25 cellular contexts compared by ENCODE assay signal in the genomic region with DNA sequence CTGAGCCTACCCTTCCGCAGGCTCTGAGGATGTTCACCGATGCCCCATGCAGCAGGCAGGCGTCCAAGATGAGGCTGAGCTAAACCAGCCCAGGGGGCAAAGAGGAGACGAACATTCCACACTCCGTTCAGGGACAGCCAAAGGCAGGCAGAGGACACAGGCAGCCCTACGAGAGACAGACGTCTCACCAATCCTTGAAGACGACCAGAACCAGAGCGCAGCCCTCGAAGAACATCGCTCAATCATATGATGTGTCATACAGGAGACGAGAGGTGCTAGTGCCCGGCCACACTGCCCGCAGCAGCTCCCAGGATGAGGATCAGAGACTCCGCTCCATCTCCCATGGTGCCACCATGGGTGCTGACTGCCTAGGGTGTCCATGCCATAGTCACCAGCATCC.
"Had no signal": no experiment of that assay in that cellular context is flagged by ENCODE, and none has a peak within 500 bp of the region (broad histone marks: within the 10 kb centered on the region; RNA-seq: fewer than 3 reads in every experiment).

No MANE protein-coding gene starts in this region.

- H3K36me3 ChIP-seq: left ventricle myocardium inferior, neutrophil, ovary, prostate gland, stomach, thyroid gland, transverse colon, upper lobe of left lung, vagina had no signal

- FAIRE-seq: islet of Langerhans had no signal

- DNase-seq: hypothalamus; immature natural killer cell; left ventricle myocardium inferior; naive thymus-derived CD8-positive, alpha-beta T cell; occipital lobe; ovary; retina; right cardiac atrium; stimulated activated CD4-positive, alpha-beta T cell treated with anti-CD3 and anti-CD28 coated beads, Interleukin-12 subunit alpha, Interleukin-12 subunit beta, amount 100 ng/mL, for 4 hours; stimulated activated CD4-positive, alpha-beta T cell treated with anti-CD3 and anti-CD28 coated beads, Interleukin-15, amount 100 ng/mL, for 24 hours; stimulated activated CD4-positive, alpha-beta T cell treated with anti-CD3 and anti-CD28 coated beads, Interleukin-2, amount 100 ng/mL, for 24 hours; stimulated activated CD4-positive, alpha-beta T cell treated with anti-CD3 and anti-CD28 coated beads, Interleukin-4, amount 100 ng/mL, for 1 hour; stimulated activated naive B cell treated with anti-CD40 and anti-IgM and Interleukin-4, amounts not matched to agents 10 μg/mL and 1 μg/mL and 100 μg/mL, for 72 hours; stimulated activated naive CD8-positive, alpha-beta T cell treated with anti-CD3 and anti-CD28 coated beads, Interleukin-15, Interleukin-2, amounts not matched to agents 100 U/mL and 50 U/mL, for 24 hours; stomach; testis; thyroid gland; transverse colon had no signal

- H3K27me3 ChIP-seq: ovary, testis, thyroid gland, upper lobe of left lung, vagina had no signal

- H3K27ac ChIP-seq: left ventricle myocardium inferior, neutrophil, ovary, prostate gland, skin epidermis, stomach, testis, thyroid gland, transverse colon, upper lobe of left lung, vagina had no signal

- ATAC-seq: naive thymus-derived CD8-positive, alpha-beta T cell; right cardiac atrium; sciatic nerve; stimulated activated naive B cell treated with anti-CD40 and anti-IgM and Interleukin-4, amounts not matched to agents 10 μg/mL and 1 μg/mL and 100 μg/mL, for 72 hours; stimulated activated naive CD8-positive, alpha-beta T cell treated with anti-CD3 and anti-CD28 coated beads, Interleukin-15, Interleukin-2, amounts not matched to agents 100 U/mL and 50 U/mL, for 24 hours had no signal

- H3K9me3 ChIP-seq: neutrophil, ovary, prostate gland, testis, thyroid gland, upper lobe of left lung, vagina had no signal

- H3K4me3 ChIP-seq: left ventricle myocardium inferior, ovary, prostate gland, skin epidermis, stomach, testis, thyroid gland, transverse colon, upper lobe of left lung, vagina had no signal

- H3K4me1 ChIP-seq: left ventricle myocardium inferior, prostate gland, stomach, testis, thyroid gland, transverse colon, upper lobe of left lung, vagina had no signal
